ENCODE assay signal across 29 cellular contexts in the genomic region with DNA sequence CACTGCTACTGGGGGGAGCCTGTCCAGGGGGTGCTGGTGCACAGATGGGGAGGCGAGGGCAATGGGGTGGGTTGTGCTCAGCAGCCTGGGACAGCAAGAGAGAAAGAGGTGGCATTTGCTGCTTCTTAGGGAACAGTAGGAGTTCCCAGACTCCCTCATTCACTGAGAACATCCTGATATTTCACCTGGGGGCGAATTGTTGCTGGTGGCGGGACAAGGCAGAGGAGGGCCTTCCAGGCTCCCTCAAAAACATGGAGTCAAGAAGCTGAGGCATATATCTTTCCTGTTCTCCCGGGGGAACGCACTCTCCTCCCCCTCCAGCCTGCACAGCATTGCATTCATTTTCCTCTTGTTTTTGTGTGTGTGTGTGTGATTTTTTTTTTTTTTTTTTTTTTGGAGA.
"Had no signal": no experiment of that assay in that cellular context is flagged by ENCODE, and none has a peak within 500 bp of the region (broad histone marks: within the 10 kb centered on the region; RNA-seq: fewer than 3 reads in every experiment).

No MANE protein-coding gene starts in this region.

- ATAC-seq: activated CD4-positive, alpha-beta T cell treated with anti-CD3 and anti-CD28 coated beads for 36 hours; activated CD8-positive, alpha-beta T cell treated with anti-CD3 and anti-CD28 coated beads for 36 hours; activated T-cell treated with anti-CD3 and anti-CD28 coated beads, Interleukin-2, amount 50 U/mL, for 4 hours; activated T-helper 17 cell treated with anti-CD3 and anti-CD28 coated beads, Interleukin-2, amount 50 U/mL, for 72 hours; foreskin keratinocyte; gastrocnemius medialis; heart left ventricle had no signal

- H3K27me3 Mint-ChIP-seq: activated CD4-positive, alpha-beta T cell treated with anti-CD3 and anti-CD28 coated beads for 36 hours; activated CD8-positive, alpha-beta T cell treated with anti-CD3 and anti-CD28 coated beads for 36 hours; activated naive CD8-positive, alpha-beta T cell; activated T-helper 17 cell treated with anti-CD3 and anti-CD28 coated beads, Interleukin-2, amount 50 U/mL, for 72 hours; central memory CD8-positive, alpha-beta T cell; dendritic cell treated with granulocyte-macrophage colony-stimulating factor and Interleukin-4, amounts not matched to agents 40 ng/mL and 50 ng/mL, for 4 days had no signal

- H3K9me3 ChIP-seq: esophagus muscularis mucosa, gastrocnemius medialis, heart left ventricle had no signal

- H3K4me1 Mint-ChIP-seq: activated CD4-positive, alpha-beta T cell treated with anti-CD3 and anti-CD28 coated beads for 36 hours; activated T-helper 17 cell treated with anti-CD3 and anti-CD28 coated beads, Interleukin-2, amount 50 U/mL, for 72 hours; central memory CD8-positive, alpha-beta T cell had no signal

- H3K27ac Mint-ChIP-seq: activated CD4-positive, alpha-beta T cell treated with anti-CD3 and anti-CD28 coated beads for 36 hours; activated CD8-positive, alpha-beta T cell treated with anti-CD3 and anti-CD28 coated beads for 36 hours; activated naive CD8-positive, alpha-beta T cell; activated T-helper 17 cell treated with anti-CD3 and anti-CD28 coated beads, Interleukin-2, amount 50 U/mL, for 72 hours; dendritic cell treated with granulocyte-macrophage colony-stimulating factor and Interleukin-4, amounts not matched to agents 40 ng/mL and 50 ng/mL, for 4 days had no signal

- H3K36me3 Mint-ChIP-seq: activated naive CD8-positive, alpha-beta T cell had no signal

- H3K36me3 ChIP-seq: brain microvascular endothelial cell, esophagus muscularis mucosa, gastrocnemius medialis, heart left ventricle had no signal

- H3K4me3 ChIP-seq: coronary artery, dorsolateral prefrontal cortex, esophagus muscularis mucosa, gastrocnemius medialis, heart left ventricle had no signal

- H3K27me3 ChIP-seq: brain microvascular endothelial cell, dorsolateral prefrontal cortex, esophagus muscularis mucosa, foreskin keratinocyte, gastrocnemius medialis, heart left ventricle had no signal

- H3K4me1 ChIP-seq: foreskin keratinocyte had no signal

- H3K9me3 Mint-ChIP-seq: activated CD8-positive, alpha-beta T cell treated with anti-CD3 and anti-CD28 coated beads for 36 hours; activated T-cell treated with anti-CD3 and anti-CD28 coated beads, Interleukin-2, amount 50 U/mL, for 4 hours; activated T-helper 17 cell treated with anti-CD3 and anti-CD28 coated beads, Interleukin-2, amount 50 U/mL, for 72 hours; central memory CD8-positive, alpha-beta T cell; dendritic cell treated with granulocyte-macrophage colony-stimulating factor and Interleukin-4, amounts not matched to agents 40 ng/mL and 50 ng/mL, for 4 days had no signal

- H3K27ac ChIP-seq: brain microvascular endothelial cell, coronary artery, dorsolateral prefrontal cortex, esophagus muscularis mucosa, foreskin keratinocyte, gastrocnemius medialis, heart left ventricle had no signal

- DNase-seq: activated CD4-positive, alpha-beta T cell treated with anti-CD3 and anti-CD28 coated beads for 36 hours; activated CD4-positive, alpha-beta T cell treated with anti-CD3 and anti-CD28 coated beads, Interleukin-2, amount 50 U/mL, for 1 hour; activated CD4-positive, alpha-beta T cell treated with anti-CD3 and anti-CD28 coated beads, Interleukin-2, amount 50 U/mL, for 48 hours; activated CD4-positive, CD25-positive, alpha-beta regulatory T cell; activated CD4-positive, CD25-positive, alpha-beta regulatory T cell treated with anti-CD3 and anti-CD28 coated beads, Interleukin-2, amount 50 U/mL, for 72 hours; activated CD8-positive, alpha-beta memory T cell treated with anti-CD3 and anti-CD28 coated beads for 24 hours; activated CD8-positive, alpha-beta T cell treated with anti-CD3 and anti-CD28 coated beads for 36 hours; activated effector memory CD4-positive, alpha-beta T cell treated with Interleukin-2 at 50 U/mL for 16 hours; activated gamma-delta T cell treated with Interleukin-2 at 50 U/mL for 16 hours; activated naive CD4-positive, alpha-beta T cell treated with anti-CD3 and anti-CD28 coated beads, Interleukin-2, amount 50 U/mL, for 16 hours; activated naive CD4-positive, alpha-beta T cell treated with Interleukin-2 at 50 U/mL for 16 hours; activated T-cell treated with anti-CD3 and anti-CD28 coated beads, Interleukin-2, amount 50 U/mL, for 4 hours; amniotic stem cell; anterior cingulate cortex; brain microvascular endothelial cell; dorsolateral prefrontal cortex; effector memory CD4-positive, alpha-beta T cell; erythroblast; foreskin keratinocyte; gastrocnemius medialis; glutamatergic neuron; heart left ventricle; T-helper 2 cell had no signal

- H3K4me3 Mint-ChIP-seq: activated CD4-positive, alpha-beta T cell treated with anti-CD3 and anti-CD28 coated beads for 36 hours; activated CD8-positive, alpha-beta T cell treated with anti-CD3 and anti-CD28 coated beads for 36 hours; activated naive CD8-positive, alpha-beta T cell; activated T-cell treated with anti-CD3 and anti-CD28 coated beads, Interleukin-2, amount 50 U/mL, for 4 hours; activated T-helper 17 cell treated with anti-CD3 and anti-CD28 coated beads, Interleukin-2, amount 50 U/mL, for 72 hours; central memory CD8-positive, alpha-beta T cell; dendritic cell treated with granulocyte-macrophage colony-stimulating factor and Interleukin-4, amounts not matched to agents 40 ng/mL and 50 ng/mL, for 4 days had no signal
